10 cellular contexts compared by ENCODE assay signal in the genomic region with DNA sequence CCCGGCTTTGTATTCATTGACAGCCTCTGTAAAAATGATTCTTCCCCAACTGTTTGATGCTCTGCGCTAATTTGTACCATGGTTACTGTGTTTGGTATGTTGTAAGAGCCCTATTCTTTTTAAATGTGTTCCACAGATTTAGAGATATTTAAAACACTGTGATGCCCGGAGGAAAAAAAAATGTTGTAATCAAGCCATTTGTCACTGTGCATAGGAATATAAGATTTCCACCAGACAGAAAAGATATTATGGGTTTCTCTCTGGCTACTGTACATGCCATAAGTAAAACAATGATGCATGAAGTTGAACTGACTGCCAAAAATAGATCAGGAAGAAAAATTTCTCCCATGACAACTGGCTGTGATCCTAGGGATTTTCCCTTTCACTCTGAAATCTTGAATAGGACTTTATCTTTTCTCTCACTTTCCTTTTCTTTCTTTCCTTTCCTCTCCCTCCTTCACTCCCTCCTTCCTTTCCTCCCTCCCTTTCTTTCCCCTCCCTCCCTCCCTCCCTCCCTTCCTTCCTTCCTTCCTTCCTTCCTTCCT.
DNase-seq lines count a peak whose midpoint lies in the region; ATAC-seq and TF ChIP-seq lines count a peak whose summit lies in the region.
"Had no signal": no experiment of that assay in that cellular context is flagged by ENCODE, and none has a peak within 500 bp of the region (broad histone marks: within the 10 kb centered on the region; RNA-seq: fewer than 3 reads in every experiment).

No MANE protein-coding gene starts in this region.

- no peaks in the 10 kb centered on the region for H3K27me3 ChIP-seq in osteoblast (ENCODE audit: insufficient read depth, low read length)
- no peaks in the 10 kb centered on the region for H3K27me3 ChIP-seq in effector memory CD4-positive, alpha-beta T cell (replicated peaks; ENCODE audit: control insufficient read depth, insufficient read depth, low read length, poor library complexity, severe bottlenecking)

- peak; percentile 86 for ATAC-seq in SK-N-SH treated with all-trans-retinoic acid at 6 μM for 48 hours

- peaks cover 7% of the 10 kb centered on the region for H3K4me1 ChIP-seq in osteoblast (ENCODE audit: insufficient read depth, low read length)
- peaks cover 12% of the 10 kb centered on the region for H3K4me1 ChIP-seq in effector memory CD4-positive, alpha-beta T cell (ENCODE audit: control insufficient read depth, insufficient read depth, low read length, poor library complexity, severe bottlenecking)

- no peak for TF ChIP-seq CTCF in fibroblast of the aortic adventitia (IDR thresholded peaks at IDR 0.05; ENCODE audit: insufficient read depth, low read length)
- no peak for TF ChIP-seq CTCF in osteoblast (IDR thresholded peaks at IDR 0.05; ENCODE audit: extremely low read depth, low read depth, low read length)

- H4K20me1 ChIP-seq in osteoblast (ENCODE audit: insufficient read depth, low read length) = no peaks in the 10 kb centered on the region

- H3K4me3 ChIP-seq in fibroblast of the aortic adventitia (ENCODE audit: low read depth, low read length) = no peak overlapping the region
- peak overlapping the region; percentile 5 for H3K4me3 ChIP-seq in osteoblast (ENCODE audit: insufficient read depth, low read length)
- H3K4me3 ChIP-seq in effector memory CD4-positive, alpha-beta T cell (ENCODE audit: insufficient read depth, low read depth, low read length, poor library complexity, severe bottlenecking) = no peak overlapping the region

- in situ Hi-C loops in Caki2 (cut with HindIII; ENCODE audit: low pct_unique_long_range_greater_than_20kb, low sequenced_read_pairs) = no loop called here

- peak overlapping the region; percentile 54 for H2AFZ ChIP-seq in osteoblast (ENCODE audit: low read length)

- H3K79me2 ChIP-seq in osteoblast (ENCODE audit: insufficient read depth, low read length) = no peaks in the 10 kb centered on the region

- no peaks in the 10 kb centered on the region for H3K9me3 ChIP-seq in osteoblast (ENCODE audit: low read depth, low read length)
- H3K9me3 ChIP-seq in effector memory CD4-positive, alpha-beta T cell (ENCODE audit: control insufficient read depth, low read length) = no peaks in the 10 kb centered on the region

- H3K27ac ChIP-seq in osteoblast (ENCODE audit: low read depth, low read length) = peak overlapping the region; percentile 80
- H3K27ac ChIP-seq in effector memory CD4-positive, alpha-beta T cell (ENCODE audit: insufficient read depth, low read length, poor library complexity, severe bottlenecking) = no peak overlapping the region

- peak; percentile 41 for DNase-seq in Caki2 (ENCODE audit: low read depth)
- DNase-seq in fibroblast of the aortic adventitia (ENCODE audit: low read depth) = peak; percentile 87
- DNase-seq in osteoblast (ENCODE audit: insufficient read length, low spot score, missing footprints) = peak; percentile 74
- DNase-seq in activated T-cell treated with anti-CD3 and anti-CD28 coated beads, Interleukin-2, amount 50 U/mL, for 48 hours = no peak
- no peak for DNase-seq in NCI-H1930 (lab: John Stamatoyannopoulos, UW)
- no peak for DNase-seq in effector memory CD4-positive, alpha-beta T cell
- no peak for DNase-seq in NCI-H82 (lab: John Stamatoyannopoulos, UW)
- DNase-seq: activated T-cell treated with anti-CD3 and anti-CD28 coated beads, Interleukin-2, amount 50 U/mL, for 1 hour; KBM-7 had no signal

- H3K36me3 ChIP-seq in osteoblast (ENCODE audit: insufficient read depth, low read length) = no peaks in the 10 kb centered on the region
- no peaks in the 10 kb centered on the region for H3K36me3 ChIP-seq in effector memory CD4-positive, alpha-beta T cell (ENCODE audit: control insufficient read depth, insufficient read depth, low read length)

- peak overlapping the region; percentile 69 for H3K4me2 ChIP-seq in osteoblast (ENCODE audit: insufficient read depth, low read length)

TF ChIP-seq in SK-N-SH treated with all-trans-retinoic acid at 6 μM for 48 hours, 23 proteins besides CTCF, POLR2A, EP300 and RAD21:
- TF ChIP-seq CSDC2 (CRISPR knock-in tag; IDR thresholded peaks at IDR 0.05) (no peak), TCF4 (CRISPR knock-in tag; IDR thresholded peaks at IDR 0.05; ENCODE audit: borderline replicate concordance) (no peak), OSR1 (CRISPR knock-in tag; IDR thresholded peaks at IDR 0.05) (no peak), ZFP3 (CRISPR knock-in tag; IDR thresholded peaks at IDR 0.05) (no peak), ZC3H10 (CRISPR knock-in tag; IDR thresholded peaks at IDR 0.05) (no peak), POU6F1 (CRISPR knock-in tag; IDR thresholded peaks at IDR 0.05; ENCODE audit: borderline replicate concordance, low read depth) (no peak), ISL1 (CRISPR knock-in tag; IDR thresholded peaks at IDR 0.05) (peak; percentile 66), PATZ1 (CRISPR knock-in tag; IDR thresholded peaks at IDR 0.05; ENCODE audit: borderline replicate concordance) (no peak), ZFP30 (CRISPR knock-in tag; IDR thresholded peaks at IDR 0.05) (no peak), RARB (CRISPR knock-in tag; IDR thresholded peaks at IDR 0.05) (no peak), SNAI2 (CRISPR knock-in tag; IDR thresholded peaks at IDR 0.05) (no peak), ZNF70 (CRISPR knock-in tag; IDR thresholded peaks at IDR 0.05) (no peak), ARNTL (CRISPR knock-in tag; IDR thresholded peaks at IDR 0.05; ENCODE audit: borderline replicate concordance, low read depth) (no peak), TOX (CRISPR knock-in tag; IDR thresholded peaks at IDR 0.05; ENCODE audit: borderline replicate concordance) (no peak)
- TF ChIP-seq, protein P1, sequence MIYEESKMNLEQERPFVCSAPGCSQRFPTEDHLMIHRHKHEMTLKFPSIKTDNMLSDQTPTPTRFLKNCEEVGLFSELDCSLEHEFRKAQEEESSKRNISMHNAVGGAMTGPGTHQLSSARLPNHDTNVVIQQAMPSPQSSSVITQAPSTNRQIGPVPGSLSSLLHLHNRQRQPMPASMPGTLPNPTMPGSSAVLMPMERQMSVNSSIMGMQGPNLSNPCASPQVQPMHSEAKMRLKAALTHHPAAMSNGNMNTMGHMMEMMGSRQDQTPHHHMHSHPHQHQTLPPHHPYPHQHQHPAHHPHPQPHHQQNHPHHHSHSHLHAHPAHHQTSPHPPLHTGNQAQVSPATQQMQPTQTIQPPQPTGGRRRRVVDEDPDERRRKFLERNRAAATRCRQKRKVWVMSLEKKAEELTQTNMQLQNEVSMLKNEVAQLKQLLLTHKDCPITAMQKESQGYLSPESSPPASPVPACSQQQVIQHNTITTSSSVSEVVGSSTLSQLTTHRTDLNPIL (CRISPR knock-in tag; IDR thresholded peaks at IDR 0.05; ENCODE audit: low read depth) = 0 out of 2 replicates have a peak, but pooled peaks have one; percentile 21

Comparison
In these comparisons a context has a peak if more than half of its experiments do, and no peak if none do; other contexts are left out.
1. DNase-seq: peak in Caki2 (single experiment), fibroblast of the aortic adventitia (single experiment) and osteoblast (single experiment); none in activated T-cell treated with anti-CD3 and anti-CD28 coated beads, Interleukin-2, amount 50 U/mL, for 48 hours (0 of 2), NCI-H1930 (0 of 2), effector memory CD4-positive, alpha-beta T cell (0 of 3) and NCI-H82 (single experiment).